Comparison of ENCODE assay signal across 8 cellular contexts in genomic region chr10:5684971-5685763, GRCh38. TPM values are rescaled to one million over a fixed set of nuclear protein-coding genes. Genes with fewer than 3 reads are reported as not detected.
A peak's percentile ranks its signal among the peaks of the same experiment; 100 is the strongest.
DNase-seq lines count a peak whose midpoint lies in the region; ATAC-seq and TF ChIP-seq lines count a peak whose summit lies in the region.

No MANE protein-coding gene starts in this region.

- no peaks in the 10 kb centered on the region for H3K9me3 ChIP-seq in CD8-positive, alpha-beta memory T cell (ENCODE audit: low read length)
- H3K9me3 ChIP-seq in SK-N-SH (no peaks in the 10 kb centered on the region), heart right ventricle (no peaks in the 10 kb centered on the region)

- CTCF ChIA-PET in CD8-positive, alpha-beta memory T cell (lab: Charles Lee), result interaction anchor here (1.4 kb wide), 1 partner anchor 62 kb away, joined by 3 read pairs; no protein-coding TSS in a partner anchor
- CTCF ChIA-PET in SK-N-SH (lab: Yijun Ruan, JAX), result interaction anchor here (0.7 to 1.7 kb wide), 4 partner anchors 11 to 188 kb away, joined by 3 to 6 read pairs (median 4); no protein-coding TSS in a partner anchor

- peaks cover 38% of the 10 kb centered on the region for H3K4me1 ChIP-seq in CD8-positive, alpha-beta memory T cell (ENCODE audit: insufficient read depth, low read length)
- H3K4me1 ChIP-seq in SK-N-SH (ENCODE audit: control insufficient read depth in 1 of 2, insufficient read depth in 2 of 2, low read depth in 1 of 2, low read length in 1 of 2) (peaks cover 8 to 9% of the 10 kb centered on the region in 2 experiments), heart right ventricle (peaks cover 9 to 36% (median 26%) of the 10 kb centered on the region in 9 donors)

- peaks cover 55% of the 10 kb centered on the region for H3K79me2 ChIP-seq in SK-N-SH (ENCODE audit: insufficient read depth)

- peak; percentile 62 for TF ChIP-seq RAD21 in SK-N-SH (IDR thresholded peaks at IDR 0.05; ENCODE audit: low read length)

- ATAC-seq in GM19351 (IDR thresholded peaks at IDR 0.05; ENCODE audit: unreplicated experiment) (peak; percentile 52), HG03520 (IDR thresholded peaks at IDR 0.05; ENCODE audit: unreplicated experiment) (peak; percentile 42), heart right ventricle (peak; percentile 29 to 64 (median 48))

- 1% methylated on average over 27 of the region's 77 CpGs for WGBS in SK-N-SH (ENCODE audit: low lambda C conversion rate)
- WGBS in heart right ventricle, 2 donors, result 1% methylated on average over 59 to 77 of the region's 77 CpGs

- H3K4me3 ChIP-seq in CD8-positive, alpha-beta memory T cell (ENCODE audit: low read length), result peak overlapping the region; percentile 67
- H3K4me3 ChIP-seq in SK-N-SH (ENCODE audit: low read depth in 2 of 2, low read length in 1 of 2) (peak overlapping the region; percentile 71 to 94), heart right ventricle (peak overlapping the region; percentile 83 to 98 (median 93))

- H3K4me2 ChIP-seq in SK-N-SH, result peak overlapping the region; percentile 78

- H3K36me3 Mint-ChIP-seq in CD8-positive, alpha-beta memory T cell, result peaks cover 0 to 17% (median 3%) of the 10 kb centered on the region in 3 donors
- peaks cover 27% of the 10 kb centered on the region for H3K36me3 Mint-ChIP-seq in activated naive CD8-positive, alpha-beta T cell treated with anti-CD3 and anti-CD28 coated beads for 36 hours
- H3K36me3 Mint-ChIP-seq in progenitor cell of endocrine pancreas (ENCODE audit: insufficient read depth), result no peaks in the 10 kb centered on the region

- peak overlapping the region; percentile 87 for H3K27ac ChIP-seq in CD8-positive, alpha-beta memory T cell (ENCODE audit: low read depth, low read length)
- H3K27ac ChIP-seq in SK-N-SH (ENCODE audit: low read depth in 2 of 2, low read length in 1 of 2) (peak overlapping the region; percentile 61 to 87), heart right ventricle (peak overlapping the region; percentile 82 to 97 (median 92))

- H3K27ac Mint-ChIP-seq in CD8-positive, alpha-beta memory T cell, result peak overlapping the region; percentile 90 to 99 (median 98)
- H3K27ac Mint-ChIP-seq in activated naive CD8-positive, alpha-beta T cell treated with anti-CD3 and anti-CD28 coated beads for 36 hours, result peak overlapping the region; percentile 95
- H3K27ac Mint-ChIP-seq in progenitor cell of endocrine pancreas, result peak overlapping the region; percentile 96

- H3K4me3 Mint-ChIP-seq in CD8-positive, alpha-beta memory T cell, result peak overlapping the region; percentile 89 to 100 (median 98)
- peak overlapping the region; percentile 93 for H3K4me3 Mint-ChIP-seq in activated naive CD8-positive, alpha-beta T cell treated with anti-CD3 and anti-CD28 coated beads for 36 hours
- H3K4me3 Mint-ChIP-seq in progenitor cell of endocrine pancreas (ENCODE audit: low read depth), result peak overlapping the region; percentile 88

- H2AFZ ChIP-seq in SK-N-SH (ENCODE audit: low read depth), result peak overlapping the region; percentile 83

- no peaks in the 10 kb centered on the region for H3K9me3 Mint-ChIP-seq in CD8-positive, alpha-beta memory T cell
- no peaks in the 10 kb centered on the region for H3K9me3 Mint-ChIP-seq in activated naive CD8-positive, alpha-beta T cell treated with anti-CD3 and anti-CD28 coated beads for 36 hours
- H3K9me3 Mint-ChIP-seq in progenitor cell of endocrine pancreas (ENCODE audit: low read depth), result no peaks in the 10 kb centered on the region

- peaks cover 39% of the 10 kb centered on the region for H4K20me1 ChIP-seq in SK-N-SH (ENCODE audit: insufficient read depth)

- TF ChIP-seq CTCF in SK-N-SH (IDR thresholded peaks at IDR 0.05) (peak; percentile 62), heart right ventricle (IDR thresholded peaks at IDR 0.05) (peak in 8 of 9 donors; percentile 15 to 71 (median 52)), progenitor cell of endocrine pancreas (IDR thresholded peaks at IDR 0.05; ENCODE audit: unreplicated experiment) (peak; percentile 56)

- H3K9ac ChIP-seq in SK-N-SH, result peak overlapping the region; percentile 89

- DNase-seq in CD8-positive, alpha-beta memory T cell, result peak; percentile 60 to 78 (median 64)
- DNase-seq in SK-N-SH (peak; percentile 54), heart right ventricle (peak; percentile 62 to 72), progenitor cell of endocrine pancreas (ENCODE audit: low spot score, unreplicated experiment) (peak; percentile 31), ureter (ENCODE audit: low spot score) (peak; percentile 73)
- DNase-seq in activated naive CD8-positive, alpha-beta T cell treated with anti-CD3 and anti-CD28 coated beads for 36 hours, result peak; percentile 80

- H3K4me1 Mint-ChIP-seq in CD8-positive, alpha-beta memory T cell, result peaks cover 40 to 56% (median 54%) of the 10 kb centered on the region in 3 donors
- H3K4me1 Mint-ChIP-seq in activated naive CD8-positive, alpha-beta T cell treated with anti-CD3 and anti-CD28 coated beads for 36 hours, result peaks cover 39% of the 10 kb centered on the region
- peaks cover 17% of the 10 kb centered on the region for H3K4me1 Mint-ChIP-seq in progenitor cell of endocrine pancreas (ENCODE audit: low read depth)

- POLR2A ChIA-PET in CD8-positive, alpha-beta memory T cell (lab: Charles Lee), result interaction anchor here (0.6 to 1.3 kb wide), 3 partner anchors 8 to 487 kb away, joined by 3 to 4 read pairs (median 4); no protein-coding TSS in a partner anchor
- POLR2A ChIA-PET in SK-N-SH (lab: Yijun Ruan, JAX), result interaction anchor here (0.6 to 1.3 kb wide), 2 partner anchors 15 to 143 kb away, joined by 3 to 4 read pairs; no protein-coding TSS in a partner anchor

- no peak for TF ChIP-seq EP300 in SK-N-SH (IDR thresholded peaks at IDR 0.05; ENCODE audit: borderline replicate concordance in 1 of 2, low read depth in 1 of 2, low read length in 1 of 2)

- H3K36me3 ChIP-seq in CD8-positive, alpha-beta memory T cell (ENCODE audit: insufficient read depth, low read length), result no peaks in the 10 kb centered on the region
- H3K36me3 ChIP-seq in SK-N-SH (replicated peaks in 1 of 2; ENCODE audit: control insufficient read depth in 1 of 2, insufficient read depth in 2 of 2, low read length in 1 of 2) (peaks cover 0 to 20% of the 10 kb centered on the region in 2 experiments), heart right ventricle (peaks cover 0 to 5% (median 0%) of the 10 kb centered on the region in 9 donors)

- H3F3A ChIP-seq in SK-N-SH (replicated peaks; ENCODE audit: insufficient read depth), result peaks cover 8% of the 10 kb centered on the region

- no peaks in the 10 kb centered on the region for H3K27me3 ChIP-seq in CD8-positive, alpha-beta memory T cell (ENCODE audit: insufficient read depth, low read length, poor library complexity, severe bottlenecking)
- no peaks in the 10 kb centered on the region for H3K27me3 ChIP-seq in SK-N-SH (ENCODE audit: insufficient read depth)
- H3K27me3 ChIP-seq in heart right ventricle, result no peaks in the 10 kb centered on the region

- H3K27me3 Mint-ChIP-seq in CD8-positive, alpha-beta memory T cell, result peaks cover 0 to 4% of the 10 kb centered on the region in 2 donors
- H3K27me3 Mint-ChIP-seq in activated naive CD8-positive, alpha-beta T cell treated with anti-CD3 and anti-CD28 coated beads for 36 hours, result peaks cover 3% of the 10 kb centered on the region
- H3K27me3 Mint-ChIP-seq in progenitor cell of endocrine pancreas, result peaks cover 14% of the 10 kb centered on the region

- H3K9me2 ChIP-seq in SK-N-SH, result no peaks in the 10 kb centered on the region

- intact Hi-C loops in heart right ventricle (cut with DNase I), result loop anchor here in 7 of 10 donors (2.0 to 10.0 kb wide), 6 partner anchors 38 to 190 kb away; partner anchors contain the start of gene GDI2 (in 3 of the 7)

TF ChIP-seq in SK-N-SH, 30 proteins besides CTCF, POLR2A, EP300 and RAD21 (continues in another document):
- TF ChIP-seq MEF2A (IDR thresholded peaks at IDR 0.05; ENCODE audit: borderline replicate concordance, low read depth) (no peak), MAX (IDR thresholded peaks at IDR 0.05; ENCODE audit: low read depth) (peak; percentile 55; the same call in 1 of the 2 replicates), CHD2 (IDR thresholded peaks at IDR 0.05; ENCODE audit: low read length, partially characterized antibody) (no peak), SMC3 (IDR thresholded peaks at IDR 0.05; ENCODE audit: low read depth, low read length) (peak; percentile 42; the same call in 1 of the 2 replicates), SIN3A (IDR thresholded peaks at IDR 0.05; ENCODE audit: borderline replicate concordance, low read depth, low read length) (peak; percentile 70; the same call in 1 of the 2 replicates), MXI1 (IDR thresholded peaks at IDR 0.05; ENCODE audit: low read depth, low read length) (peak; percentile 49)

RNA-seq across cellular contexts. Expression of gene TASOR2, which starts 0.5 kb away (rescaled TPM):
- 10 to 100 TPM; 71.2 to 74.2 TPM for total RNA-seq in CD8-positive, alpha-beta memory T cell
- 11.6 TPM for polyA plus RNA-seq in CD8-positive, alpha-beta memory T cell
- 21.2 and 29.8 TPM in 2 replicates for polyA plus RNA-seq in SK-N-SH (2012; rRNA removed)
- 21.2 and 22.7 TPM in 2 replicates for polyA plus RNA-seq in SK-N-SH (2012; cell fraction: cytosol; rRNA removed)
- polyA plus RNA-seq in SK-N-SH (2012; cell fraction: nucleus; rRNA removed), result 36.6 and 74.1 TPM in 2 replicates
- 10 to 100 TPM; 63.4 to 63.9 TPM for total RNA-seq in activated naive CD8-positive, alpha-beta T cell treated with anti-CD3 and anti-CD28 coated beads for 36 hours
- total RNA-seq in heart right ventricle, result 10 to 100 TPM; 26.9 to 45.6 (median 34.6) TPM
- 10 to 100 TPM in 1 of 2 donors, 1 to 10 TPM in 1; 7.0 to 19.7 TPM for polyA plus RNA-seq in heart right ventricle
- total RNA-seq in progenitor cell of endocrine pancreas, result 57.1 and 57.7 TPM in 2 replicates
- 99.2 TPM for total RNA-seq in ureter

RNA-seq across cellular contexts. Expression of gene ASB13, which starts 18.8 kb away (rescaled TPM):
- 1 to 10 TPM; 6.8 to 7.5 TPM for total RNA-seq in CD8-positive, alpha-beta memory T cell
- polyA plus RNA-seq in CD8-positive, alpha-beta memory T cell, result 8.7 TPM
- 9.2 TPM in 2 replicates for polyA plus RNA-seq in SK-N-SH (2012; rRNA removed)
- 5.4 and 8.3 TPM in 2 replicates for polyA plus RNA-seq in SK-N-SH (2012; cell fraction: cytosol; rRNA removed)
- 8.1 and 8.3 TPM in 2 replicates for polyA plus RNA-seq in SK-N-SH (2012; cell fraction: nucleus; rRNA removed)
- 10 to 100 TPM; 11.3 to 12.0 TPM for total RNA-seq in activated naive CD8-positive, alpha-beta T cell treated with anti-CD3 and anti-CD28 coated beads for 36 hours
- total RNA-seq in heart right ventricle, result 10 to 100 TPM in 9 of 10 donors, 1 to 10 TPM in 1; 9.3 to 16.3 (median 13.4) TPM
- polyA plus RNA-seq in heart right ventricle, result 10 to 100 TPM in 1 of 2 donors, 1 to 10 TPM in 1; 8.4 to 18.0 TPM
- total RNA-seq in progenitor cell of endocrine pancreas, result 11.1 and 13.5 TPM in 2 replicates
- total RNA-seq in ureter, result 33.8 TPM

Comparison
In these comparisons a context has a peak if more than half of its experiments do, and no peak if none do; other contexts are left out.
1. Peak in every context shown above with its lines: DNase-seq, ATAC-seq, H3K4me3 ChIP-seq and H3K27ac ChIP-seq.